ENCODE assay signal across 8 cellular contexts in the genomic region with DNA sequence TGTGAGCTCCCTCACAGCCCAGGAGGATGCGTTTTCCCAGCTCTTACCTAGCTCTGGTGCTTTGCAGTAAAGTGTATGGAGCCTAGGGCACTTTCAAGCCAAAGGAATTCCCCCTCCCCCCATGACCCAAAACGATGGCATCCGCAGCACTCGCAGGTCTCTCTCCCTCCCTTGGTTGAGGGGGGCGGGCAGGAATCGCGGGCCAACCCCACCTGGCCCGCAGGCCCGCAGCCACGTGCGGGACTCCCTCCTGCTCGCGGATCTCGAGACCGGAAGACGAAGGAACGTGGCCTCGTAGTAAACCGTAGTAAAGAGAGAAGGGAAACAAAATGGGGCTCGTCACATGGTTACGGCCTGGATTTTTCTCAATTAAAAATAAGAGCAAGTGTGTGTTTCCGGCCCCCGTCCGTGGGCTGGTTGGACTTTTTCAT. TPM values are rescaled to one million over a fixed set of nuclear protein-coding genes. Genes with fewer than 3 reads are reported as not detected.
DNase-seq lines count a peak whose midpoint lies in the region; ATAC-seq, FAIRE-seq and TF ChIP-seq lines count a peak whose summit lies in the region.

No MANE protein-coding gene starts in this region.

- H3K9ac ChIP-seq in iPS-18a (ENCODE audit: low read length) = peak overlapping the region; percentile 87
- H3K9ac ChIP-seq in skeletal muscle satellite cell (ENCODE audit: low read depth, low read length) = peak overlapping the region; percentile 86

- ATAC-seq in GM18858 (IDR thresholded peaks at IDR 0.05; ENCODE audit: unreplicated experiment) (peak; percentile 56), HG02981 (IDR thresholded peaks at IDR 0.05; ENCODE audit: unreplicated experiment) (peak; percentile 64)

- peak overlapping the region; percentile 88 for H3K27ac ChIP-seq in iPS-18a (ENCODE audit: low read length)

- H3K9me3 ChIP-seq in iPS-18a (ENCODE audit: control insufficient read depth, low read depth, low read length) (no peaks in the 10 kb centered on the region), skeletal muscle satellite cell (replicated peaks; ENCODE audit: low read length) (no peaks in the 10 kb centered on the region)

- no peaks in the 10 kb centered on the region for H3K36me3 ChIP-seq in iPS-18a (ENCODE audit: control insufficient read depth, low read depth, low read length)
- peaks cover 45% of the 10 kb centered on the region for H3K36me3 ChIP-seq in skeletal muscle satellite cell (ENCODE audit: insufficient read depth, low read length)

- H3K4me1 ChIP-seq in iPS-18a (ENCODE audit: control insufficient read depth, low read depth, low read length) (peaks cover 40% of the 10 kb centered on the region), skeletal muscle satellite cell (ENCODE audit: control insufficient read depth, insufficient read depth, low read length) (peaks cover 56% of the 10 kb centered on the region)

- no peak for FAIRE-seq in H54 (lab: Jason Lieb, UNC)

- TF ChIP-seq CTCF in astrocyte of the cerebellum (IDR thresholded peaks at IDR 0.05; ENCODE audit: low read depth, low read length, missing control alignments) = no peak

- no peak for TF ChIP-seq POLR2A in H54 (IDR thresholded peaks at IDR 0.05; ENCODE audit: low read depth, low read length)

- H3K27me3 ChIP-seq in iPS-18a (ENCODE audit: control insufficient read depth, insufficient read depth, low read length) = no peaks in the 10 kb centered on the region
- no peaks in the 10 kb centered on the region for H3K27me3 ChIP-seq in skeletal muscle satellite cell (ENCODE audit: control insufficient read depth, insufficient read depth, low read length)

- peak; percentile 78 for DNase-seq in CD1c-positive myeloid dendritic cell (ENCODE audit: extremely low spot score)
- DNase-seq in NCI-H226 = peak; percentile 71
- no peak for DNase-seq in astrocyte of the cerebellum (ENCODE audit: low read depth)
- no peak for DNase-seq in H54 (ENCODE audit: insufficient read length, low spot score)

- H3K4me3 ChIP-seq in astrocyte of the cerebellum (ENCODE audit: low read depth, low read length) = peak overlapping the region; percentile 88
- peak overlapping the region; percentile 76 for H3K4me3 ChIP-seq in iPS-18a (ENCODE audit: low read length)
- peak overlapping the region; percentile 73 for H3K4me3 ChIP-seq in skeletal muscle satellite cell (ENCODE audit: low read length)

- peak overlapping the region; percentile 98 for H3K4me2 ChIP-seq in skeletal muscle satellite cell (ENCODE audit: low read length)

- in situ Hi-C loops in astrocyte of the cerebellum (cut with HindIII; ENCODE audit: low sequenced_read_pairs) = loop anchor here (25.0 kb wide), 3 partner anchors 579 to 1129 kb away; no protein-coding TSS in a partner anchor

RNA-seq across cellular contexts. Expression of gene IRS1, which starts 8.5 kb away (rescaled TPM):
- total RNA-seq in skeletal muscle satellite cell (2012; rRNA removed) = 35.8 and 38.5 TPM in 2 replicates

RNA-seq across cellular contexts. Expression of gene RHBDD1, which starts 44.8 kb away (rescaled TPM):
- total RNA-seq in skeletal muscle satellite cell (2012; rRNA removed) = 18.3 and 19.2 TPM in 2 replicates

Comparison
In these comparisons a context has a peak if more than half of its experiments do, and no peak if none do; other contexts are left out.
1. DNase-seq: peak in CD1c-positive myeloid dendritic cell (single experiment) and NCI-H226 (single experiment); none in astrocyte of the cerebellum (single experiment) and H54 (single experiment).
2. Peak in every context shown above with its lines, with median percentiles within 50 percentile points of each other: H3K4me3 ChIP-seq.